Comparison of ENCODE assay signal across 21 cellular contexts in the genomic region with DNA sequence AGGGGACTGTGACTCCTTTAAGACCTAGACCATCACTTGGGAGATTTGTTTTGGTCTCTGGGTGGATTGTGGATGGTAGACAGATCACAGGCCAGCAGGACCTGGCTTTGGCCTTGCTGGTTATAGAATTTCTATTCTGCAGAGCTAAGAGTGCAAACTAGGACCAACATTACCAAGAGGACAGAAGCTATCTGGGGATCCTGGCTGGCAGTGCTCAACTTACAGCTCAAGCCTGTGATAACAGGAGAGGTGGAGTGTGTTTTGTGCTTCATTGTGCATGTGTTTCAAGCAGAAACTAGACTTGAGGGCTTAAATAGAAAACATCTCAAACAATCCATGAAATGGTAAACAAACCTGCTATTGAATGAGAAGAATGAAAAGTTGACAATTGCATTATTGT.
A peak's percentile ranks its signal among the peaks of the same experiment; 100 is the strongest.
DNase-seq lines count a peak whose midpoint lies in the region; ATAC-seq, FAIRE-seq and TF ChIP-seq lines count a peak whose summit lies in the region.
"Had no signal": no experiment of that assay in that cellular context is flagged by ENCODE, and none has a peak within 500 bp of the region (broad histone marks: within the 10 kb centered on the region; RNA-seq: fewer than 3 reads in every experiment).

No MANE protein-coding gene starts in this region.

- no peak overlapping the region for H3K4me2 ChIP-seq in astrocyte (ENCODE audit: low read length)
- H3K4me2 ChIP-seq: BLaER1 had no signal

- H4K20me1 ChIP-seq in astrocyte (ENCODE audit: insufficient read depth, low read length) = no peaks in the 10 kb centered on the region
- H4K20me1 ChIP-seq: BLaER1 had no signal

- H3K79me2 ChIP-seq in astrocyte (ENCODE audit: insufficient read depth, low read length) = no peaks in the 10 kb centered on the region

- H3K9me3 ChIP-seq in astrocyte (ENCODE audit: insufficient read depth, low read depth, low read length) = no peaks in the 10 kb centered on the region
- H3K9me3 ChIP-seq in naive thymus-derived CD4-positive, alpha-beta T cell (ENCODE audit: control insufficient read depth in 2 of 3, low read length in 3 of 3) = no peaks in the 10 kb centered on the region
- H3K9me3 ChIP-seq in T-helper 17 cell (ENCODE audit: control insufficient read depth, low read length, poor library complexity, severe bottlenecking) = no peaks in the 10 kb centered on the region
- H3K9me3 ChIP-seq: BLaER1, spleen, vagina had no signal

- H3K27me3 Mint-ChIP-seq in astrocyte (ENCODE audit: low read depth, unreplicated experiment) = no peaks in the 10 kb centered on the region
- H3K27me3 Mint-ChIP-seq in type B pancreatic cell = no peaks in the 10 kb centered on the region
- peaks cover 0 to 11% (median 4%) of the 10 kb centered on the region in 5 donors for H3K27me3 Mint-ChIP-seq in naive thymus-derived CD4-positive, alpha-beta T cell
- no peaks in the 10 kb centered on the region for H3K27me3 Mint-ChIP-seq in T-helper 17 cell

- H2AFZ ChIP-seq in astrocyte (ENCODE audit: low read depth, low read length) = no peak overlapping the region

- H3K36me3 Mint-ChIP-seq in astrocyte (ENCODE audit: low read depth, unreplicated experiment) (peaks cover 28% of the 10 kb centered on the region), type B pancreatic cell (peaks cover 51% of the 10 kb centered on the region), T-helper 17 cell (ENCODE audit: low read depth) (no peaks in the 10 kb centered on the region)
- peaks cover 0 to 7% (median 0%) of the 10 kb centered on the region in 5 donors for H3K36me3 Mint-ChIP-seq in naive thymus-derived CD4-positive, alpha-beta T cell

- POLR2A ChIA-PET in naive thymus-derived CD4-positive, alpha-beta T cell (lab: Charles Lee) = no interaction called here

- no peak overlapping the region for H3K9ac ChIP-seq in astrocyte (ENCODE audit: low read length)
- H3K9ac ChIP-seq: BLaER1 had no signal

- ATAC-seq in Right ventricle myocardium inferior (peak; percentile 37), left ventricle myocardium superior (peak; percentile 83), T-helper 17 cell (no peak)
- ATAC-seq in naive thymus-derived CD4-positive, alpha-beta T cell = no peak
- ATAC-seq: SK-N-SH treated with all-trans-retinoic acid at 6 μM for 48 hours had no signal

- peaks cover 17% of the 10 kb centered on the region for H3K36me3 ChIP-seq in astrocyte (ENCODE audit: insufficient read depth, low read length)
- H3K36me3 ChIP-seq in naive thymus-derived CD4-positive, alpha-beta T cell (ENCODE audit: control insufficient read depth in 2 of 3, insufficient read depth in 3 of 3, low read length in 3 of 3) = no peaks in the 10 kb centered on the region

- H3K4me1 ChIP-seq in astrocyte (ENCODE audit: insufficient read depth, low read length) = peaks cover 6% of the 10 kb centered on the region
- no peaks in the 10 kb centered on the region for H3K4me1 ChIP-seq in naive thymus-derived CD4-positive, alpha-beta T cell (ENCODE audit: control insufficient read depth in 2 of 2, insufficient read depth in 2 of 2, low read length in 2 of 2)
- H3K4me1 ChIP-seq: spleen, vagina had no signal

- no peak for DNase-seq in Right ventricle myocardium inferior (ENCODE audit: missing footprints)
- no peak for DNase-seq in cardiac septum (ENCODE audit: low spot score)
- no peak for DNase-seq in astrocyte (ENCODE audit: low read depth)
- no peak for DNase-seq in left ventricle myocardium superior
- no peak for DNase-seq in type B pancreatic cell (ENCODE audit: extremely low spot score, unreplicated experiment)
- no peak for DNase-seq in naive thymus-derived CD4-positive, alpha-beta T cell
- no peak for DNase-seq in T-helper 17 cell
- DNase-seq in NOMO-1 (lab: John Stamatoyannopoulos, UW; ENCODE audit: unreplicated experiment in 2 of 2) = no peak
- DNase-seq: activated CD4-positive, CD25-positive, alpha-beta regulatory T cell treated with anti-CD3 and anti-CD28 coated beads, Interleukin-2, amount 50 U/mL, for 72 hours; activated naive CD4-positive, alpha-beta T cell treated with Interleukin-2 at 50 U/mL for 16 hours; activated T-cell treated with anti-CD3 and anti-CD28 coated beads, Interleukin-2, amount 50 U/mL, for 24 hours; amygdala; Calu3; cerebellar nuclear complex; HFFc6; NCI-H2171 treated with DMSO at 0.1 percent for 48 hours; spleen had no signal

- H3K27me3 ChIP-seq in astrocyte (ENCODE audit: insufficient read depth, low read length) = no peaks in the 10 kb centered on the region
- no peaks in the 10 kb centered on the region for H3K27me3 ChIP-seq in naive thymus-derived CD4-positive, alpha-beta T cell (ENCODE audit: control insufficient read depth in 2 of 2, insufficient read depth in 2 of 2, low read length in 2 of 2)
- H3K27me3 ChIP-seq: BLaER1, spleen, vagina had no signal

- H3K4me3 Mint-ChIP-seq in astrocyte (ENCODE audit: unreplicated experiment) (peak overlapping the region; percentile 34), type B pancreatic cell (no peak overlapping the region), T-helper 17 cell (no peak overlapping the region)
- no peak overlapping the region for H3K4me3 Mint-ChIP-seq in naive thymus-derived CD4-positive, alpha-beta T cell
- H3K4me3 Mint-ChIP-seq: activated T-cell treated with anti-CD3 and anti-CD28 coated beads, Interleukin-2, amount 50 U/mL, for 24 hours; HFFc6 had no signal

- H3K9me3 Mint-ChIP-seq in astrocyte (ENCODE audit: unreplicated experiment) = no peaks in the 10 kb centered on the region
- no peaks in the 10 kb centered on the region for H3K9me3 Mint-ChIP-seq in type B pancreatic cell
- H3K9me3 Mint-ChIP-seq in naive thymus-derived CD4-positive, alpha-beta T cell = peaks cover 0 to 7% (median 0%) of the 10 kb centered on the region in 11 donors
- H3K9me3 Mint-ChIP-seq: activated T-cell treated with anti-CD3 and anti-CD28 coated beads, Interleukin-2, amount 50 U/mL, for 24 hours; HFFc6 had no signal

- H3K27ac ChIP-seq in astrocyte (ENCODE audit: low read depth, low read length) = no peak overlapping the region
- no peak overlapping the region for H3K27ac ChIP-seq in naive thymus-derived CD4-positive, alpha-beta T cell (ENCODE audit: low read depth, low read length)
- H3K27ac ChIP-seq: BLaER1, spleen, vagina had no signal

- no peak overlapping the region for H3K4me3 ChIP-seq in astrocyte (ENCODE audit: insufficient read depth, low read depth, low read length)
- H3K4me3 ChIP-seq in naive thymus-derived CD4-positive, alpha-beta T cell (ENCODE audit: low read length) = no peak overlapping the region
- H3K4me3 ChIP-seq: BLaER1, spleen, vagina had no signal

- intact Hi-C loops in Right ventricle myocardium inferior (cut with DNase I) (loop anchor here (10.0 kb wide), 1 partner anchor 205 kb away; no protein-coding TSS in a partner anchor), cardiac septum (cut with DNase I) (no loop called here), left ventricle myocardium superior (cut with micrococcal nuclease) (no loop called here)
- intact Hi-C loops in naive thymus-derived CD4-positive, alpha-beta T cell (cut with micrococcal nuclease) = no loop called here

- TF ChIP-seq CTCF in astrocyte (IDR thresholded peaks at IDR 0.05; ENCODE audit: insufficient read depth, low read depth, low read length) = no peak
- no peak for TF ChIP-seq CTCF in type B pancreatic cell (conservative IDR thresholded peaks at IDR 0.05)

- H3K4me1 Mint-ChIP-seq in astrocyte (ENCODE audit: low read depth, unreplicated experiment) (peaks cover 37% of the 10 kb centered on the region), type B pancreatic cell (ENCODE audit: unreplicated experiment) (peaks cover 24% of the 10 kb centered on the region), T-helper 17 cell (no peaks in the 10 kb centered on the region)
- H3K4me1 Mint-ChIP-seq in naive thymus-derived CD4-positive, alpha-beta T cell = peaks cover 0 to 8% (median 7%) of the 10 kb centered on the region in 7 donors

- CTCF ChIA-PET in naive thymus-derived CD4-positive, alpha-beta T cell (lab: Charles Lee) = no interaction called here

- H3K27ac Mint-ChIP-seq in astrocyte (ENCODE audit: unreplicated experiment) (no peak overlapping the region), type B pancreatic cell (peak overlapping the region; percentile 65), T-helper 17 cell (no peak overlapping the region)
- H3K27ac Mint-ChIP-seq in naive thymus-derived CD4-positive, alpha-beta T cell = no peak overlapping the region
- H3K27ac Mint-ChIP-seq: activated T-cell treated with anti-CD3 and anti-CD28 coated beads, Interleukin-2, amount 50 U/mL, for 24 hours; HFFc6 had no signal

- FAIRE-seq in astrocyte (lab: Jason Lieb, UNC) = no peak
- FAIRE-seq: G401.6 had no signal

Comparison
In these comparisons a context has a peak if more than half of its experiments do, and no peak if none do; other contexts are left out.
1. ATAC-seq: peak in Right ventricle myocardium inferior (single experiment) and left ventricle myocardium superior (single experiment); none in naive thymus-derived CD4-positive, alpha-beta T cell (single experiment) and T-helper 17 cell (single experiment).